In genomic region chr4:152106113-152106763, GRCh38 we compare ENCODE assay signal across 8 cellular contexts.
DNase-seq lines count a peak whose midpoint lies in the region; ATAC-seq and TF ChIP-seq lines count a peak whose summit lies in the region.

No MANE protein-coding gene starts in this region.

- H3K4me2 ChIP-seq in Karpas-422 (ENCODE audit: low read depth, low read length, poor library complexity, severe bottlenecking), result no peak overlapping the region

- TF ChIP-seq POLR2A in upper lobe of left lung (IDR thresholded peaks at IDR 0.05), result no peak

- H3K4me1 ChIP-seq in CD4-positive, alpha-beta memory T cell (ENCODE audit: insufficient read depth, low read length), result peaks cover 93% of the 10 kb centered on the region
- H3K4me1 ChIP-seq in upper lobe of left lung, result peaks cover 0 to 10% (median 5%) of the 10 kb centered on the region in 4 donors
- H3K4me1 ChIP-seq in Karpas-422 (ENCODE audit: low read length), result peaks cover 2% of the 10 kb centered on the region

- H3K9me3 ChIP-seq in CD4-positive, alpha-beta memory T cell (ENCODE audit: control insufficient read depth in 1 of 2, low read length in 2 of 2), result no peaks in the 10 kb centered on the region
- H3K9me3 ChIP-seq in upper lobe of left lung (no peaks in the 10 kb centered on the region), Karpas-422 (ENCODE audit: low read length) (no peaks in the 10 kb centered on the region)

- TF ChIP-seq EP300 in upper lobe of left lung (IDR thresholded peaks at IDR 0.05), result no peak

- 43 to 50% methylated on average over 6 of the region's 6 CpGs for WGBS in upper lobe of left lung, 2 donors

- H3K9me3 Mint-ChIP-seq in CD4-positive, alpha-beta memory T cell, result no peaks in the 10 kb centered on the region

- no peak for TF ChIP-seq CTCF in cardiac fibroblast (IDR thresholded peaks at IDR 0.05; ENCODE audit: low read depth, low read length)
- no peak for TF ChIP-seq CTCF in upper lobe of left lung (IDR thresholded peaks at IDR 0.05)

- H2AFZ ChIP-seq in Karpas-422 (ENCODE audit: low read length), result no peak overlapping the region

- peak in 2 of 5 donors; percentile 20 to 29 for DNase-seq in CD4-positive, alpha-beta memory T cell
- DNase-seq in LoVo (ENCODE audit: low spot score) (peak; percentile 90), cardiac fibroblast (ENCODE audit: low read depth in 2 of 2) (peak; percentile 94), left lobe of liver (ENCODE audit: low spot score) (no peak), upper lobe of left lung (peak in 1 of 2 donors; percentile 65), NCI-H2171 (lab: John Stamatoyannopoulos, UW) (no peak), Karpas-422 (no peak), activated T-cell treated with anti-CD3 and anti-CD28 coated beads for 4 hours (no peak)

- H3K79me2 ChIP-seq in Karpas-422 (ENCODE audit: low read length), result no peaks in the 10 kb centered on the region

- peaks cover 56 to 95% (median 80%) of the 10 kb centered on the region in 4 donors for H3K4me1 Mint-ChIP-seq in CD4-positive, alpha-beta memory T cell

- no peaks in the 10 kb centered on the region for H3K36me3 ChIP-seq in CD4-positive, alpha-beta memory T cell (ENCODE audit: insufficient read depth, low read length)
- H3K36me3 ChIP-seq in upper lobe of left lung (no peaks in the 10 kb centered on the region), Karpas-422 (ENCODE audit: insufficient read depth, low read length) (no peaks in the 10 kb centered on the region)

- H4K20me1 ChIP-seq in Karpas-422 (ENCODE audit: insufficient read depth, low read depth, low read length), result no peaks in the 10 kb centered on the region

- no peaks in the 10 kb centered on the region for H3K27me3 ChIP-seq in CD4-positive, alpha-beta memory T cell (ENCODE audit: insufficient read depth, low read length)
- H3K27me3 ChIP-seq in upper lobe of left lung, result no peaks in the 10 kb centered on the region
- no peaks in the 10 kb centered on the region; the same call in 1 of the 2 replicates for H3K27me3 ChIP-seq in Karpas-422 (ENCODE audit: low read length)

- H3K27ac Mint-ChIP-seq in CD4-positive, alpha-beta memory T cell, result peak overlapping the region; percentile 8 to 83 (median 75)

- H3K27me3 Mint-ChIP-seq in CD4-positive, alpha-beta memory T cell, result no peaks in the 10 kb centered on the region

- H3K36me3 Mint-ChIP-seq in CD4-positive, alpha-beta memory T cell, result peaks cover 3 to 34% of the 10 kb centered on the region in 2 donors

- ATAC-seq in left lobe of liver (peak; percentile 57), upper lobe of left lung (ENCODE audit: low FRiP score in 2 of 2) (peak; percentile 30 to 88)

- H3K4me3 ChIP-seq in CD4-positive, alpha-beta memory T cell (ENCODE audit: low read length in 2 of 2), result no peak overlapping the region
- H3K4me3 ChIP-seq in cardiac fibroblast (replicated peaks in 1 of 2; ENCODE audit: low read depth in 2 of 2, low read length in 2 of 2), result no peak overlapping the region
- no peak overlapping the region for H3K4me3 ChIP-seq in upper lobe of left lung
- no peak overlapping the region for H3K4me3 ChIP-seq in Karpas-422 (ENCODE audit: low read length)

- peak overlapping the region in 6 of 8 donors; percentile 23 to 73 (median 52) for H3K4me3 Mint-ChIP-seq in CD4-positive, alpha-beta memory T cell

- no peak overlapping the region for H3K9ac ChIP-seq in Karpas-422 (ENCODE audit: low read length)

- CTCF ChIA-PET in CD4-positive, alpha-beta memory T cell (lab: Charles Lee; ENCODE audit: partially characterized antibody), result no interaction called here

- no peak overlapping the region for H3K27ac ChIP-seq in CD4-positive, alpha-beta memory T cell (ENCODE audit: low read depth, low read length)
- H3K27ac ChIP-seq in upper lobe of left lung, result peak overlapping the region in 1 of 4 donors; percentile 9
- H3K27ac ChIP-seq in Karpas-422 (ENCODE audit: low read length), result no peak overlapping the region

- POLR2A ChIA-PET in CD4-positive, alpha-beta memory T cell (lab: Charles Lee; ENCODE audit: partially characterized antibody), result interaction anchor here (1.5 to 9.2 kb wide), 2 partner anchors 8 to 141 kb away, joined by 5 to 145 read pairs; no protein-coding TSS in a partner anchor

- H3K9me2 ChIP-seq in Karpas-422 (replicated peaks; ENCODE audit: insufficient read depth, low read length), result no peaks in the 10 kb centered on the region

- intact Hi-C loops in CD4-positive, alpha-beta memory T cell (cut with micrococcal nuclease), result loop anchor here (10.0 kb wide), 1 partner anchor 429 kb away; the partner anchor contains the start of gene FBXW7

Comparison
In these comparisons a context has a peak if more than half of its experiments do, and no peak if none do; other contexts are left out.
1. DNase-seq: peak in LoVo (single experiment) and cardiac fibroblast (2 of 2); none in left lobe of liver (single experiment), NCI-H2171 (single experiment), Karpas-422 (single experiment) and activated T-cell treated with anti-CD3 and anti-CD28 coated beads for 4 hours (single experiment).